Comparison of ENCODE assay signal across 1 cellular context in the genomic region with DNA sequence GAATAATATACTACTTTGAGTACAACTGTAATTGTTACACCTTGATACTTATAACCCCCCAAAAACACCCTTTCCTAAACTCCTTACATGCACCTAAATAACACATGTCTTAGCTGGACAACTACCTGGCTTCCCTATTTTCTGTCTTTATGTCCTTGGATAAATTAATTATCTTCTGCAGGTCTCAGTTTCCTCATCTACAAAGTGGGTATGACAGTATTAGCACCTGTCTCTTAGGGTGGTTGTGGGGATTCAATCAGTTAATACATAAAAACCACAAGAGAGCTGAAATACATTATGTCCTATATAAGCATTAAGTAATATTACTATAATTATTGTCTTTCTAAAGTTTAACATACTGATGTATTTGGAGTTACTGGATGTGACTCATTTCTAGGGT.
A peak's percentile ranks its signal among the peaks of the same experiment; 100 is the strongest.
TF ChIP-seq lines count a peak whose summit lies in the region.

No MANE protein-coding gene starts in this region.

TF ChIP-seq in GM12878, 131 proteins besides CTCF, POLR2A, EP300 and RAD21:
- TF ChIP-seq ZNF217 (IDR thresholded peaks at IDR 0.05): peak; percentile 54; the same call in 1 of the 2 replicates
- no peak for TF ChIP-seq FOXM1 (IDR thresholded peaks at IDR 0.05; ENCODE audit: low read depth, low read length)
TF ChIP-seq in GM12878: peak in this region for 1.
